In genomic region chr11:59426361-59427067, GRCh38 we compare ENCODE assay signal across 2 cellular contexts.
TF ChIP-seq lines count a peak whose summit lies in the region.

OR5A2 (minus strand) TSS chr11:59426413; CDS start chr11:59422953, 3,460 bp downstream.

TF ChIP-seq in H1, 55 proteins besides CTCF, POLR2A, EP300 and RAD21 (continued from another document):
- TF ChIP-seq KDM1A (IDR thresholded peaks at IDR 0.05; ENCODE audit: borderline replicate concordance, low read length), result no peak
- no peak for TF ChIP-seq KDM5A (IDR thresholded peaks at IDR 0.05; ENCODE audit: low read length)
- TF ChIP-seq CREB1 (IDR thresholded peaks at IDR 0.05), result no peak
- TF ChIP-seq SRF (IDR thresholded peaks at IDR 0.05; ENCODE audit: low read depth, low read length), result no peak
- TF ChIP-seq HDAC2 (IDR thresholded peaks at IDR 0.05; ENCODE audit: borderline replicate concordance in 1 of 2, low read depth in 2 of 2, low read length in 2 of 2), result no peak
- TF ChIP-seq NANOG (IDR thresholded peaks at IDR 0.05; ENCODE audit: insufficient read depth, low read depth, low read length, poor library complexity, severe bottlenecking), result no peak
- TF ChIP-seq RXRA (IDR thresholded peaks at IDR 0.05; ENCODE audit: insufficient read depth, low read depth, low read length), result no peak
- TF ChIP-seq RBBP5 (IDR thresholded peaks at IDR 0.05; ENCODE audit: borderline replicate concordance, low read depth, low read length), result peak; percentile 84

TF ChIP-seq in neural cell, 6 proteins besides CTCF, POLR2A, EP300 and RAD21 (continued from another document):
- no peak for TF ChIP-seq MXI1 (conservative IDR thresholded peaks at IDR 0.05; ENCODE audit: poor library complexity, severe bottlenecking)
